1 cellular context compared by ENCODE assay signal in genomic region chr1:111141803-111142202, GRCh38.
TF ChIP-seq lines count a peak whose summit lies in the region.

No MANE protein-coding gene starts in this region.

TF ChIP-seq in SK-N-SH treated with all-trans-retinoic acid at 6 μM for 48 hours, 23 proteins besides CTCF, POLR2A, EP300 and RAD21 (continued from another document):
- TF ChIP-seq TSHZ2 (CRISPR knock-in tag; IDR thresholded peaks at IDR 0.05) (no peak), ZC3H10 (CRISPR knock-in tag; IDR thresholded peaks at IDR 0.05) (no peak), ESRRG (CRISPR knock-in tag; IDR thresholded peaks at IDR 0.05) (no peak), ZNF565 (CRISPR knock-in tag; conservative IDR thresholded peaks at IDR 0.05; ENCODE audit: low read depth) (no peak), PATZ1 (CRISPR knock-in tag; IDR thresholded peaks at IDR 0.05; ENCODE audit: borderline replicate concordance) (no peak), ZFP30 (CRISPR knock-in tag; IDR thresholded peaks at IDR 0.05) (no peak), SNAI2 (CRISPR knock-in tag; IDR thresholded peaks at IDR 0.05) (no peak), PPARA (CRISPR knock-in tag; IDR thresholded peaks at IDR 0.05; ENCODE audit: borderline replicate concordance) (no peak), BACH2 (CRISPR knock-in tag; IDR thresholded peaks at IDR 0.05; ENCODE audit: borderline replicate concordance) (no peak)
